Comparison of ENCODE assay signal across 10 cellular contexts in genomic region chr10:79185067-79185774, GRCh38.
A peak's percentile ranks its signal among the peaks of the same experiment; 100 is the strongest.
DNase-seq lines count a peak whose midpoint lies in the region; ATAC-seq and TF ChIP-seq lines count a peak whose summit lies in the region.
"Had no signal": no experiment of that assay in that cellular context is flagged by ENCODE, and none has a peak within 500 bp of the region (broad histone marks: within the 10 kb centered on the region; RNA-seq: fewer than 3 reads in every experiment).

No MANE protein-coding gene starts in this region.

- TF ChIP-seq CTCF in Peyer's patch (IDR thresholded peaks at IDR 0.05) (no peak), esophagus squamous epithelium (IDR thresholded peaks at IDR 0.05) (no peak), upper lobe of right lung (IDR thresholded peaks at IDR 0.05) (no peak)

- H3K4me1 ChIP-seq in Peyer's patch: peaks cover 0 to 94% (median 10%) of the 10 kb centered on the region in 4 donors
- peaks cover 41 to 100% (median 90%) of the 10 kb centered on the region in 3 donors for H3K4me1 ChIP-seq in esophagus squamous epithelium
- H3K4me1 ChIP-seq in muscle layer of colon (ENCODE audit: insufficient read depth, low read length): peaks cover 67% of the 10 kb centered on the region
- peaks cover 94% of the 10 kb centered on the region for H3K4me1 ChIP-seq in upper lobe of right lung

- intact Hi-C loops in esophagus squamous epithelium (cut with DNase I) (no loop called here), upper lobe of right lung (cut with DNase I) (no loop called here)

- peak overlapping the region; percentile 34 to 78 (median 61) for H3K27ac ChIP-seq in Peyer's patch
- peak overlapping the region in 3 of 4 donors; percentile 21 to 71 (median 67) for H3K27ac ChIP-seq in esophagus squamous epithelium
- H3K27ac ChIP-seq in muscle layer of colon (ENCODE audit: low read depth, low read length): peak overlapping the region; percentile 79
- H3K27ac ChIP-seq in upper lobe of right lung: peak overlapping the region; percentile 79

- H3K4me1 Mint-ChIP-seq in stimulated activated naive B cell treated with anti-CD40 and anti-IgM and Interleukin-4, amounts not matched to agents 10 μg/mL and 1 μg/mL and 100 μg/mL, for 72 hours: peaks cover 0 to 3% of the 10 kb centered on the region in 2 donors

- ATAC-seq in upper lobe of right lung: no peak
- no peak for ATAC-seq in stimulated activated naive B cell treated with anti-CD40 and anti-IgM and Interleukin-4, amounts not matched to agents 10 μg/mL and 1 μg/mL and 100 μg/mL, for 72 hours (replicated peaks)
- ATAC-seq in HG03139 (IDR thresholded peaks at IDR 0.05; ENCODE audit: unreplicated experiment): no peak
- ATAC-seq: activated naive CD4-positive, alpha-beta T cell treated with anti-CD3 and anti-CD28 coated beads, Interleukin-2, amount 50 U/mL, for 72 hours had no signal

- no peaks in the 10 kb centered on the region for H3K36me3 Mint-ChIP-seq in stimulated activated naive B cell treated with anti-CD40 and anti-IgM and Interleukin-4, amounts not matched to agents 10 μg/mL and 1 μg/mL and 100 μg/mL, for 72 hours
- H3K36me3 Mint-ChIP-seq: activated naive CD4-positive, alpha-beta T cell treated with anti-CD3 and anti-CD28 coated beads, Interleukin-2, amount 50 U/mL, for 72 hours had no signal

- H3K27me3 Mint-ChIP-seq in stimulated activated naive B cell treated with anti-CD40 and anti-IgM and Interleukin-4, amounts not matched to agents 10 μg/mL and 1 μg/mL and 100 μg/mL, for 72 hours: peaks cover 3 to 28% of the 10 kb centered on the region in 2 donors

- no peaks in the 10 kb centered on the region for H3K27me3 ChIP-seq in Peyer's patch
- H3K27me3 ChIP-seq in esophagus squamous epithelium: no peaks in the 10 kb centered on the region
- H3K27me3 ChIP-seq in muscle layer of colon (ENCODE audit: control insufficient read depth in 1 of 2, insufficient read depth in 2 of 2, low read length in 2 of 2): no peaks in the 10 kb centered on the region
- no peaks in the 10 kb centered on the region for H3K27me3 ChIP-seq in upper lobe of right lung

- H3K9me3 Mint-ChIP-seq in stimulated activated naive B cell treated with anti-CD40 and anti-IgM and Interleukin-4, amounts not matched to agents 10 μg/mL and 1 μg/mL and 100 μg/mL, for 72 hours: no peaks in the 10 kb centered on the region
- H3K9me3 Mint-ChIP-seq: activated naive CD4-positive, alpha-beta T cell treated with anti-CD3 and anti-CD28 coated beads, Interleukin-2, amount 50 U/mL, for 72 hours had no signal

- H3K9ac ChIP-seq in muscle layer of colon (ENCODE audit: low read length): no peak overlapping the region

- H3K4me3 ChIP-seq in Peyer's patch: no peak overlapping the region
- no peak overlapping the region for H3K4me3 ChIP-seq in esophagus squamous epithelium
- H3K4me3 ChIP-seq in muscle layer of colon (ENCODE audit: low read depth in 1 of 2, low read length in 2 of 2): peak overlapping the region in 1 of 2 donors; percentile 5
- no peak overlapping the region for H3K4me3 ChIP-seq in upper lobe of right lung

- no peak for DNase-seq in Peyer's patch
- DNase-seq in esophagus squamous epithelium (lab: John Stamatoyannopoulos, UW): no peak
- no peak for DNase-seq in upper lobe of right lung
- no peak for DNase-seq in AG08396 (ENCODE audit: low spot score)
- no peak for DNase-seq in stimulated activated naive B cell treated with anti-CD40 and anti-IgM and Interleukin-4, amounts not matched to agents 10 μg/mL and 1 μg/mL and 100 μg/mL, for 72 hours
- DNase-seq: hippocampal formation, NCI-H446 had no signal

- H3K36me3 ChIP-seq in Peyer's patch (no peaks in the 10 kb centered on the region), esophagus squamous epithelium (peaks cover 0 to 81% (median 9%) of the 10 kb centered on the region in 3 donors), muscle layer of colon (ENCODE audit: insufficient read depth, low read length) (peaks cover 9% of the 10 kb centered on the region), upper lobe of right lung (peaks cover 7% of the 10 kb centered on the region)

- H3K9me3 ChIP-seq in Peyer's patch: no peaks in the 10 kb centered on the region
- no peaks in the 10 kb centered on the region for H3K9me3 ChIP-seq in esophagus squamous epithelium
- no peaks in the 10 kb centered on the region for H3K9me3 ChIP-seq in muscle layer of colon (ENCODE audit: low read length)
- no peaks in the 10 kb centered on the region for H3K9me3 ChIP-seq in upper lobe of right lung

- WGBS in esophagus squamous epithelium, 2 donors: 41 to 57% methylated on average over 10 to 11 of the region's 12 CpGs

- no peak overlapping the region for H3K27ac Mint-ChIP-seq in stimulated activated naive B cell treated with anti-CD40 and anti-IgM and Interleukin-4, amounts not matched to agents 10 μg/mL and 1 μg/mL and 100 μg/mL, for 72 hours

- H3K4me3 Mint-ChIP-seq in stimulated activated naive B cell treated with anti-CD40 and anti-IgM and Interleukin-4, amounts not matched to agents 10 μg/mL and 1 μg/mL and 100 μg/mL, for 72 hours: no peak overlapping the region

- TF ChIP-seq POLR2A in Peyer's patch (IDR thresholded peaks at IDR 0.05): no peak
- no peak for TF ChIP-seq POLR2A in esophagus squamous epithelium (IDR thresholded peaks at IDR 0.05)
